9 cellular contexts compared by ENCODE assay signal in genomic region chr1:204077979-204078696, GRCh38. TPM values are rescaled to one million over a fixed set of nuclear protein-coding genes. Genes with fewer than 3 reads are reported as not detected.
A peak's percentile ranks its signal among the peaks of the same experiment; 100 is the strongest.
DNase-seq lines count a peak whose midpoint lies in the region; ATAC-seq, FAIRE-seq and TF ChIP-seq lines count a peak whose summit lies in the region.
"Had no signal": no experiment of that assay in that cellular context is flagged by ENCODE, and none has a peak within 500 bp of the region (broad histone marks: within the 10 kb centered on the region; RNA-seq: fewer than 3 reads in every experiment).

No MANE protein-coding gene starts in this region.

- H3K4me1 ChIP-seq in thyroid gland: peaks cover 66 to 70% of the 10 kb centered on the region in 2 donors

- no peak for TF ChIP-seq CTCF in thyroid gland (IDR thresholded peaks at IDR 0.05)

- intact Hi-C loops in thyroid gland (cut with DNase I): loop anchor here (5.0 kb wide), 1 partner anchor 216 kb away; the partner anchor contains the start of gene SNRPE

- FAIRE-seq in islet of Langerhans (lab: Jason Lieb, UNC): peak; percentile 78

- H3K27ac ChIP-seq in angular gyrus (ENCODE audit: low read depth, low read length) (peak overlapping the region; percentile 63), thyroid gland (peak overlapping the region; percentile 74 to 88 (median 75))

- WGBS in thyroid gland, 2 donors: 39 to 49% methylated on average over 15 to 16 of the region's 17 CpGs

- ATAC-seq in HG03439 (IDR thresholded peaks at IDR 0.05; ENCODE audit: unreplicated experiment): no peak
- ATAC-seq: activated CD4-positive, CD25-positive, alpha-beta regulatory T cell treated with anti-CD3 and anti-CD28 coated beads, Interleukin-2, amount 50 U/mL, for 24 hours had no signal

- no peaks in the 10 kb centered on the region for H3K27me3 ChIP-seq in thyroid gland

- no peaks in the 10 kb centered on the region for H3K36me3 ChIP-seq in thyroid gland

- TF ChIP-seq POLR2A in thyroid gland (IDR thresholded peaks at IDR 0.05): peak in 1 of 2 donors; percentile 55

- no peaks in the 10 kb centered on the region for H3K9me3 ChIP-seq in thyroid gland

- H3K4me3 ChIP-seq in thyroid gland (replicated peaks in 1 of 3): no peak overlapping the region

- DNase-seq in NCI-H1417 treated with DMSO at 0.1 percent for 48 hours (lab: John Stamatoyannopoulos, UW): peak; percentile 84
- DNase-seq in thyroid gland: peak; percentile 79 to 80
- DNase-seq in stimulated activated CD4-positive, alpha-beta T cell treated with anti-CD3 and anti-CD28 coated beads, Interleukin-12 subunit alpha, Interleukin-12 subunit beta, amount 100 ng/mL, for 4 hours: no peak
- no peak for DNase-seq in activated naive CD4-positive, alpha-beta T cell treated with anti-CD3 and anti-CD28 coated beads, Interleukin-2, amount 50 U/mL, for 16 hours
- DNase-seq in CD1c-positive myeloid dendritic cell (ENCODE audit: extremely low spot score): no peak

RNA-seq across cellular contexts. Expression of gene SOX13, which starts 5.2 kb away (rescaled TPM):
- 10 to 100 TPM; 19.4 to 29.3 (median 20.8) TPM for total RNA-seq in thyroid gland

Comparison
In these comparisons a context has a peak if more than half of its experiments do, and no peak if none do; other contexts are left out.
1. DNase-seq: peak in NCI-H1417 treated with DMSO at 0.1 percent for 48 hours (single experiment) and thyroid gland (2 of 2); none in stimulated activated CD4-positive, alpha-beta T cell treated with anti-CD3 and anti-CD28 coated beads, Interleukin-12 subunit alpha, Interleukin-12 subunit beta, amount 100 ng/mL, for 4 hours (single experiment), activated naive CD4-positive, alpha-beta T cell treated with anti-CD3 and anti-CD28 coated beads, Interleukin-2, amount 50 U/mL, for 16 hours (single experiment) and CD1c-positive myeloid dendritic cell (single experiment).